Comparison of ENCODE assay signal across 13 cellular contexts in genomic region chr17:75704963-75705875, GRCh38.
"Had no signal": no experiment of that assay in that cellular context is flagged by ENCODE, and none has a peak within 500 bp of the region (broad histone marks: within the 10 kb centered on the region; RNA-seq: fewer than 3 reads in every experiment).

No MANE protein-coding gene starts in this region.

- H3K27ac ChIP-seq: cardiac muscle cell, thoracic aorta had no signal

- H3K4me1 Mint-ChIP-seq: activated naive CD8-positive, alpha-beta T cell treated with anti-CD3 and anti-CD28 coated beads, Interleukin-2, amount 50 U/mL, for 24 hours; nephron progenitor cell had no signal

- H3K4me3 ChIP-seq: cardiac muscle cell, coronary artery, thoracic aorta had no signal

- H3K9me3 Mint-ChIP-seq: activated naive CD8-positive, alpha-beta T cell treated with anti-CD3 and anti-CD28 coated beads, Interleukin-2, amount 50 U/mL, for 24 hours; activated T-cell treated with anti-CD3 and anti-CD28 coated beads, Interleukin-2, amount 50 U/mL, for 72 hours; nephron progenitor cell had no signal

- DNase-seq: activated CD4-positive, alpha-beta T cell treated with anti-CD3 and anti-CD28 coated beads, Interleukin-2, amount 50 U/mL, for 48 hours; activated CD4-positive, CD25-positive, alpha-beta regulatory T cell treated with anti-CD3 and anti-CD28 coated beads, Interleukin-2, amount 50 U/mL, for 72 hours; activated naive CD8-positive, alpha-beta T cell treated with anti-CD3 and anti-CD28 coated beads, Interleukin-2, amount 50 U/mL, for 24 hours; activated T-cell treated with anti-CD3 and anti-CD28 coated beads, Interleukin-2, amount 50 U/mL, for 72 hours; effector CD8-positive, alpha-beta T cell; left colon; nephron progenitor cell; stimulated activated CD4-positive, alpha-beta T cell treated with anti-CD3 and anti-CD28 coated beads, Interleukin-2, amount 100 ng/mL, for 48 hours; stimulated activated naive CD8-positive, alpha-beta T cell treated with anti-CD3 and anti-CD28 coated beads, Interleukin-15, Interleukin-2, amounts not matched to agents 100 U/mL and 50 U/mL, for 24 hours; T-helper 9 cell had no signal

- H3K27me3 Mint-ChIP-seq: activated naive CD8-positive, alpha-beta T cell treated with anti-CD3 and anti-CD28 coated beads, Interleukin-2, amount 50 U/mL, for 24 hours had no signal

- H3K27me3 ChIP-seq: cardiac muscle cell had no signal

- H3K9me3 ChIP-seq: thoracic aorta had no signal

- H3K27ac Mint-ChIP-seq: activated naive CD8-positive, alpha-beta T cell treated with anti-CD3 and anti-CD28 coated beads, Interleukin-2, amount 50 U/mL, for 24 hours; activated T-cell treated with anti-CD3 and anti-CD28 coated beads, Interleukin-2, amount 50 U/mL, for 72 hours; nephron progenitor cell had no signal

- H3K4me3 Mint-ChIP-seq: activated naive CD8-positive, alpha-beta T cell treated with anti-CD3 and anti-CD28 coated beads, Interleukin-2, amount 50 U/mL, for 24 hours; activated T-cell treated with anti-CD3 and anti-CD28 coated beads, Interleukin-2, amount 50 U/mL, for 72 hours; nephron progenitor cell had no signal

- ATAC-seq: activated naive CD8-positive, alpha-beta T cell treated with anti-CD3 and anti-CD28 coated beads, Interleukin-2, amount 50 U/mL, for 24 hours; activated T-cell treated with anti-CD3 and anti-CD28 coated beads, Interleukin-2, amount 50 U/mL, for 72 hours; left colon; stimulated activated naive CD8-positive, alpha-beta T cell treated with anti-CD3 and anti-CD28 coated beads, Interleukin-15, Interleukin-2, amounts not matched to agents 100 U/mL and 50 U/mL, for 24 hours had no signal
